24 cellular contexts compared by ENCODE assay signal in genomic region chr5:10995891-10996290, GRCh38.
"Had no signal": no experiment of that assay in that cellular context is flagged by ENCODE, and none has a peak within 500 bp of the region (broad histone marks: within the 10 kb centered on the region; RNA-seq: fewer than 3 reads in every experiment).

No MANE protein-coding gene starts in this region.

- H3K27me3 ChIP-seq: testis, thyroid gland, tibial nerve, transverse colon, upper lobe of left lung, upper lobe of right lung, uterus, vagina had no signal

- DNase-seq: stimulated activated CD4-positive, alpha-beta T cell treated with anti-CD3 and anti-CD28 coated beads, Interleukin-2, amount 100 ng/mL, for 48 hours; stimulated activated CD4-positive, alpha-beta T cell treated with anti-CD3 and anti-CD28 coated beads, Interleukin-4, amount 100 ng/mL, for 1 hour; stimulated activated CD4-positive, alpha-beta T cell treated with anti-CD3 and anti-CD28 coated beads, Interleukin-4, amount 100 ng/mL, for 24 hours; stimulated activated CD4-positive, alpha-beta T cell treated with anti-CD3 and anti-CD28 coated beads, Interleukin-4, amount 100 ng/mL, for 4 hours; stimulated activated CD8-positive, alpha-beta memory T cell treated with anti-CD3 and anti-CD28 coated beads, Interleukin-4, amount 100 ng/mL, for 48 hours; stimulated activated naive B cell treated with anti-CD40 and anti-IgM and Interleukin-4, amounts not matched to agents 10 μg/mL and 1 μg/mL and 100 μg/mL, for 72 hours; stimulated activated naive CD4-positive, alpha-beta T cell; stimulated activated naive CD4-positive, alpha-beta T cell treated with Interleukin-2 at 50 U/mL for 16 hours; stimulated activated naive CD8-positive, alpha-beta T cell treated with anti-CD3 and anti-CD28 coated beads, Interleukin-15, amount 100 ng/mL, for 72 hours; stimulated activated naive CD8-positive, alpha-beta T cell treated with anti-CD3 and anti-CD28 coated beads, Interleukin-15, Interleukin-2, amounts not matched to agents 100 U/mL and 50 U/mL, for 24 hours; stomach; substantia nigra; testis; thyroid gland; tibial artery; transverse colon; trophoblast cell; upper lobe of right lung; uterus had no signal

- H3K4me1 ChIP-seq: stomach, suprapubic skin, testis, thyroid gland, tibial artery, tibial nerve, transverse colon, upper lobe of left lung, upper lobe of right lung, uterus, vagina had no signal

- H3K27ac ChIP-seq: stomach, suprapubic skin, testis, thoracic aorta, thyroid gland, tibial artery, tibial nerve, transverse colon, upper lobe of left lung, upper lobe of right lung, uterus, vagina had no signal

- H3K4me3 ChIP-seq: stomach, suprapubic skin, testis, thoracic aorta, thyroid gland, tibial artery, tibial nerve, transverse colon, upper lobe of left lung, upper lobe of right lung, uterus, vagina had no signal

- H3K9me3 ChIP-seq: stomach, suprapubic skin, testis, thoracic aorta, thyroid gland, tibial artery, tibial nerve, transverse colon, upper lobe of left lung, upper lobe of right lung, uterus, vagina had no signal

- H3K36me3 ChIP-seq: stomach, suprapubic skin, thoracic aorta, thyroid gland, tibial artery, tibial nerve, transverse colon, upper lobe of left lung, upper lobe of right lung, uterus, vagina had no signal
